In the genomic region with DNA sequence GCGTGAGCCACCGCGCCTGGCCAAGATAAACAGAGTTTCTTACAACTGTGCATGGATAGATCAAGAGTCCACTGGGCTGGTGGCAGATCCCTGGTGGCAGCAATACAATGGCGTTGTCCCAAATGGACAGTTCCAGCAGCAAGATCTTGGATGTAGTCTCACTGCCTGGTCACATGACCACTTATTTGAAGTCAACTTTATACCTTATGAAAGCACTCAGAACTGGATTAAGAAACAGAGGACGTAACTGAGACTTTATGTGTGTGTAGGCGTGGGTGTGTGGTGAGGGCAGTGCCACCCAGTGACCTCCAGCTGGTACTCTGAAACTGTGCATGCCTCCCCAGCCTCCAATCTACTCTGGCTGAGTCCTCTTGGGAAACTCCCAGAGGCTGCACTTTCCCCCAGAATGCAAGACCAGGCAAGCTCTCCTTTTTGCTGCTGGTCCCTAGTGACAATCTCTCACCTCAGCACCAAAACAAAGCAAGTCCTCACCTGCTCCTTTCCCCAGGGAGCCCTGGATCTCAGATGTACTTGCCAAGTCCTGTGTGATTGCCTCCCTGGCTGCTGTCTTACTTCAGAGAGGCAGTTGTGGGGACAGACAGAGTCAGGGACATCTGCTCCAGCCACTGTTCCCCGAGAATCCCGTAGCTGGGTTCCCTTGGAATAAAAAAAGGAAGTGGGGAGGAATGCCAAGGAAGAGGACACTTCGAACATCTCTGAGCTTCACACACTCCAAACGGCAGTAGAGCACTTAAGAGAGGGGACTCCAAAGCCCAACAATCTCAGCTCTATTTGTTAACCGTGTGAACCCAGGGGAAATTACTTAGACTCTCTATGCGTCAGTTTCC, we compare ENCODE assay signal across 12 cellular contexts. TPM values are rescaled to one million over a fixed set of nuclear protein-coding genes. Genes with fewer than 3 reads are reported as not detected.
DNase-seq lines count a peak whose midpoint lies in the region; ATAC-seq, FAIRE-seq and TF ChIP-seq lines count a peak whose summit lies in the region.
"Had no signal": no experiment of that assay in that cellular context is flagged by ENCODE, and none has a peak within 500 bp of the region (broad histone marks: within the 10 kb centered on the region; RNA-seq: fewer than 3 reads in every experiment).

No MANE protein-coding gene starts in this region.

- WGBS in K562 (ENCODE audit: insufficient coverage, low coverage, missing lambda C conversion rate): 54% methylated on average over 12 of the region's 12 CpGs
- no CpG with 5 or more reads among the region's 12 CpGs for WGBS in trophoblast cell (ENCODE audit: extremely low coverage, insufficient coverage, insufficient read length)

- H3K9me1 ChIP-seq in K562 (ENCODE audit: control insufficient read depth, insufficient read depth, low read length): no peaks in the 10 kb centered on the region

- TF ChIP-seq POLR2A in K562 (conservative IDR thresholded peaks at IDR 0.05): no peak

- H4K12ac ChIP-seq in trophoblast cell (ENCODE audit: low read depth, low read length): no peak overlapping the region

- H3K4me3 ChIP-seq in H7 (ENCODE audit: insufficient read depth, low read depth, low read length): no peak overlapping the region
- no peak overlapping the region for H3K4me3 ChIP-seq in K562
- no peak overlapping the region for H3K4me3 ChIP-seq in trophoblast cell (ENCODE audit: low read depth, low read length)
- H3K4me3 ChIP-seq: GM23338, MG63, stomach had no signal

- CTCF ChIA-PET in K562 (lab: Yijun Ruan, JAX; ENCODE audit: low intra/inter-chr PET ratio): no interaction called here
- CTCF ChIA-PET in activated naive CD4-positive, alpha-beta T cell treated with anti-CD3 and anti-CD28 coated beads for 36 hours (lab: Charles Lee): interaction anchor here (0.6 to 1.4 kb wide), 5 partner anchors 11 to 82 kb away, joined by 3 to 5 read pairs (median 4); a partner anchor contains a TSS

- no peak overlapping the region for H3K4me3 Mint-ChIP-seq in activated naive CD4-positive, alpha-beta T cell treated with anti-CD3 and anti-CD28 coated beads for 36 hours
- H3K4me3 Mint-ChIP-seq: GM23338; naive thymus-derived CD8-positive, alpha-beta T cell had no signal

- no peak overlapping the region for H4K8ac ChIP-seq in trophoblast cell (ENCODE audit: low read depth, low read length)

- H3K27ac Mint-ChIP-seq in activated naive CD4-positive, alpha-beta T cell treated with anti-CD3 and anti-CD28 coated beads for 36 hours: no peak overlapping the region
- H3K27ac Mint-ChIP-seq: GM23338 had no signal

- H2AK5ac ChIP-seq in trophoblast cell (ENCODE audit: low read length): peak overlapping the region; percentile 35

- no peaks in the 10 kb centered on the region for H4K20me1 ChIP-seq in K562 (replicated peaks; ENCODE audit: control insufficient read depth, insufficient read depth, low read length)

- H3K79me1 ChIP-seq in trophoblast cell (ENCODE audit: low read length): peaks cover 18% of the 10 kb centered on the region

- H3K27me3 ChIP-seq in H7 (ENCODE audit: control insufficient read depth, insufficient read depth, low read length) (no peaks in the 10 kb centered on the region), K562 (ENCODE audit: control insufficient read depth in 2 of 2, insufficient read depth in 2 of 2, low read length in 2 of 2) (no peaks in the 10 kb centered on the region), trophoblast cell (ENCODE audit: insufficient read depth, low read length) (no peaks in the 10 kb centered on the region)
- H3K27me3 ChIP-seq: MG63 had no signal

- no peak overlapping the region for H3K9ac ChIP-seq in K562 (ENCODE audit: insufficient read depth in 1 of 2, low read depth in 2 of 2, low read length in 2 of 2)
- H3K9ac ChIP-seq in trophoblast cell (ENCODE audit: low read length): no peak overlapping the region

- H3K9me3 Mint-ChIP-seq in activated naive CD4-positive, alpha-beta T cell treated with anti-CD3 and anti-CD28 coated beads for 36 hours: no peaks in the 10 kb centered on the region
- H3K9me3 Mint-ChIP-seq: naive thymus-derived CD8-positive, alpha-beta T cell had no signal

- intact Hi-C loops in K562 (cut with micrococcal nuclease): no loop called here
- intact Hi-C loops in activated naive CD4-positive, alpha-beta T cell treated with anti-CD3 and anti-CD28 coated beads for 36 hours (cut with micrococcal nuclease): no loop called here

- peak overlapping the region; percentile 5 for H2BK5ac ChIP-seq in trophoblast cell (ENCODE audit: low read depth, low read length, poor library complexity)

- H2AFZ ChIP-seq in K562 (ENCODE audit: low read depth, low read length) (peak overlapping the region; percentile 68), trophoblast cell (ENCODE audit: insufficient read depth, low read length, poor library complexity) (no peak overlapping the region)
- H2AFZ ChIP-seq: GM23338 had no signal

- no peak for TF ChIP-seq EP300 in K562 (IDR thresholded peaks at IDR 0.05; ENCODE audit: low read length)

- peaks cover 13% of the 10 kb centered on the region for H3K4me1 Mint-ChIP-seq in activated naive CD4-positive, alpha-beta T cell treated with anti-CD3 and anti-CD28 coated beads for 36 hours (ENCODE audit: low read depth)

- no peak overlapping the region for H3K23ac ChIP-seq in trophoblast cell (ENCODE audit: low read length)

- no peak for FAIRE-seq in K562 (lab: Jason Lieb, UNC)

- H4K91ac ChIP-seq in trophoblast cell (ENCODE audit: low read depth, low read length): peak overlapping the region; percentile 36

- no peaks in the 10 kb centered on the region for H3K27me3 Mint-ChIP-seq in activated naive CD4-positive, alpha-beta T cell treated with anti-CD3 and anti-CD28 coated beads for 36 hours (ENCODE audit: low read depth)

- ATAC-seq in K562: no peak
- ATAC-seq in HG03378 (IDR thresholded peaks at IDR 0.05; ENCODE audit: unreplicated experiment): no peak
- no peak for ATAC-seq in GM19328 (IDR thresholded peaks at IDR 0.05; ENCODE audit: unreplicated experiment)
- ATAC-seq: GM23338; naive thymus-derived CD8-positive, alpha-beta T cell had no signal

- H2BK120ac ChIP-seq in trophoblast cell (ENCODE audit: insufficient read depth, low read length, poor library complexity): peak overlapping the region; percentile 5

- POLR2A ChIA-PET in K562 (lab: Yijun Ruan, JAX): interaction anchor here (0.6 to 2.7 kb wide), 10 partner anchors 8 to 104 kb away, joined by 3 to 17 read pairs (median 4); no protein-coding TSS in a partner anchor

- BruUV-seq in K562 (replicated peaks; lab: Mats Ljungman, UMichigan): no TSS peak

- H3K14ac ChIP-seq in trophoblast cell (ENCODE audit: low read length): peak overlapping the region; percentile 12

- H3K4me2 ChIP-seq in K562 (ENCODE audit: insufficient read depth, low read length): no peak overlapping the region
- H3K4me2 ChIP-seq in trophoblast cell (ENCODE audit: low read length): no peak overlapping the region
- H3K4me2 ChIP-seq: GM23338 had no signal

- H3K9me3 ChIP-seq in K562 (replicated peaks; ENCODE audit: control insufficient read depth, insufficient read depth, low read depth, low read length) (no peaks in the 10 kb centered on the region; the same call in 1 of the 2 replicates), trophoblast cell (ENCODE audit: insufficient read depth, low read depth, low read length) (no peaks in the 10 kb centered on the region)
- H3K9me3 ChIP-seq: MG63, stomach had no signal

- no peak overlapping the region for H3K4ac ChIP-seq in trophoblast cell (ENCODE audit: low read depth, low read length)

- H3K4me1 ChIP-seq in K562 (replicated peaks in 1 of 2; ENCODE audit: control insufficient read depth in 2 of 2, insufficient read depth in 2 of 2, low read length in 2 of 2): peaks cover 19 to 27% of the 10 kb centered on the region in 2 experiments
- H3K4me1 ChIP-seq in trophoblast cell (ENCODE audit: control insufficient read depth in 1 of 2, insufficient read depth in 2 of 2, low read length in 2 of 2): peaks cover 17 to 21% of the 10 kb centered on the region in 2 experiments

- no peaks in the 10 kb centered on the region for H3K36me3 Mint-ChIP-seq in activated naive CD4-positive, alpha-beta T cell treated with anti-CD3 and anti-CD28 coated beads for 36 hours (ENCODE audit: low read depth)
- H3K36me3 Mint-ChIP-seq: naive thymus-derived CD8-positive, alpha-beta T cell had no signal

- in situ Hi-C loops in K562 (cut with MboI): no loop called here

- H3K79me2 ChIP-seq in K562 (ENCODE audit: control insufficient read depth, insufficient read depth, low read length) (no peaks in the 10 kb centered on the region), trophoblast cell (ENCODE audit: control insufficient read depth, insufficient read depth, low read length, poor library complexity) (no peaks in the 10 kb centered on the region)

- TF ChIP-seq RAD21 in K562 (CRISPR knock-in tag; conservative IDR thresholded peaks at IDR 0.05 in 1 of 2, IDR thresholded peaks at IDR 0.05 in 1 of 2): no peak

- H3K27ac ChIP-seq in K562 (ENCODE audit: extremely low read depth, low read depth, low read length): no peak overlapping the region; the same call in 2 of the 3 replicates
- no peak overlapping the region for H3K27ac ChIP-seq in trophoblast cell (ENCODE audit: low read depth, low read length)

- no peak overlapping the region for H3K18ac ChIP-seq in trophoblast cell (ENCODE audit: low read length)

- TF ChIP-seq CTCF in K562 (IDR thresholded peaks at IDR 0.05 in 2 of 3, conservative IDR thresholded peaks at IDR 0.05 in 1 of 3; ENCODE audit: insufficient read depth in 2 of 3, low read depth in 1 of 3, low read length in 3 of 3): no peak

- H2BK12ac ChIP-seq in trophoblast cell (ENCODE audit: low read length): peak overlapping the region; percentile 41

- H3K36me3 ChIP-seq in H7 (replicated peaks; ENCODE audit: control insufficient read depth, insufficient read depth, low read length) (no peaks in the 10 kb centered on the region), K562 (ENCODE audit: control insufficient read depth, insufficient read depth, low read length) (no peaks in the 10 kb centered on the region), trophoblast cell (ENCODE audit: control insufficient read depth in 1 of 2, insufficient read depth in 2 of 2, low read length in 2 of 2) (no peaks in the 10 kb centered on the region)
- H3K36me3 ChIP-seq: MG63, stomach had no signal

- DNase-seq in H7 (peak; percentile 10), NCI-H1694 treated with DMSO at 0.1 percent for 48 hours (lab: John Stamatoyannopoulos, UW) (peak; percentile 63), K562 (ENCODE audit: extremely low read depth in 1 of 4, low spot score in 3 of 4) (no peak), trophoblast cell (peak; percentile 61 to 68), NCI-H82 (lab: John Stamatoyannopoulos, UW) (no peak)
- DNase-seq in activated naive CD4-positive, alpha-beta T cell treated with anti-CD3 and anti-CD28 coated beads for 36 hours: no peak
- DNase-seq: MG63; naive thymus-derived CD8-positive, alpha-beta T cell; stomach had no signal

RNA-seq across cellular contexts. Expression of a gene that starts 11.7 kb away (rescaled TPM):
- 1.7 and 2.4 TPM in 2 replicates for total RNA-seq in H7 (2014; rRNA removed; shearing (Covaris generic))
- not detected in 2 replicates for total RNA-seq in K562 (2011; cell fraction: chromatin; rRNA removed; ENCODE audit: low replicate concordance)
- not detected in 2 replicates for total RNA-seq in K562 (2011; cell fraction: nucleolus; rRNA removed)
- not detected in 2 replicates for total RNA-seq in K562 (2011; cell fraction: nucleoplasm; rRNA removed)
- not detected in 2 replicates for total RNA-seq in K562 (2014; rRNA removed)
- not detected in 2 replicates for total RNA-seq in K562 (2014; rRNA removed; fragmentation: Illumina TruSeq; extraction: Trizol)
- not detected in 2 replicates for total RNA-seq in K562 (2015; rRNA removed; fragmentation: Illumina TruSeq; extraction: Trizol)
- not detected in 2 replicates for total RNA-seq in K562 (2021)
- polyA plus RNA-seq in K562 (2011; rRNA removed): not detected in 2 replicates
- not detected in 2 replicates for polyA plus RNA-seq in K562 (2011; cell fraction: cytosol; rRNA removed)
- polyA plus RNA-seq in K562 (2011; cell fraction: nucleus; rRNA removed): not detected in 2 replicates
- not detected in 2 replicates for polyA plus RNA-seq in K562 (2012)
- polyA plus RNA-seq in K562 (2014; fragmentation: Illumina TruSeq; extraction: Trizol): 0.18 TPM in 1 of 2 replicates, not detected in the other
- not detected for polyA plus RNA-seq in K562 (2014; fragmentation: Nextera tagmentation; extraction: Ambion mirVana)
- not detected in 2 replicates for polyA plus RNA-seq in K562 (2014; rRNA removed)
- not detected in 2 replicates for polyA minus RNA-seq in K562 (2011; rRNA and poly(A)+ RNA removed)
- polyA minus RNA-seq in K562 (2011; cell fraction: cytosol; rRNA and poly(A)+ RNA removed): not detected in 2 replicates
- polyA minus RNA-seq in K562 (2011; cell fraction: nucleus; rRNA and poly(A)+ RNA removed): not detected in 2 replicates
- 19.9 and 21.5 TPM in 2 replicates for polyA plus RNA-seq in trophoblast cell (2013)
- total RNA-seq in activated naive CD4-positive, alpha-beta T cell treated with anti-CD3 and anti-CD28 coated beads for 36 hours: not detected
- polyA plus RNA-seq: GM23338 had no signal

RNA-seq across cellular contexts. Expression of a gene that starts 46.2 kb away (rescaled TPM):
- total RNA-seq in H7 (2014; rRNA removed; shearing (Covaris generic)): not detected in 2 replicates
- total RNA-seq in K562 (2011; cell fraction: chromatin; rRNA removed; ENCODE audit: low replicate concordance): 78.1 and 101 TPM in 2 replicates
- 67.5 and 71.5 TPM in 2 replicates for total RNA-seq in K562 (2011; cell fraction: nucleolus; rRNA removed)
- total RNA-seq in K562 (2011; cell fraction: nucleoplasm; rRNA removed): 66.0 and 71.4 TPM in 2 replicates
- 43.4 and 54.9 TPM in 2 replicates for total RNA-seq in K562 (2014; rRNA removed)
- total RNA-seq in K562 (2014; rRNA removed; fragmentation: Illumina TruSeq; extraction: Trizol): 47.3 and 50.5 TPM in 2 replicates
- total RNA-seq in K562 (2015; rRNA removed; fragmentation: Illumina TruSeq; extraction: Trizol): 20.6 and 21.4 TPM in 2 replicates
- 42.9 and 53.1 TPM in 2 replicates for total RNA-seq in K562 (2021)
- 34.7 and 40.1 TPM in 2 replicates for polyA plus RNA-seq in K562 (2011; rRNA removed)
- 35.5 and 41.2 TPM in 2 replicates for polyA plus RNA-seq in K562 (2011; cell fraction: cytosol; rRNA removed)
- 54.0 and 74.4 TPM in 2 replicates for polyA plus RNA-seq in K562 (2011; cell fraction: nucleus; rRNA removed)
- polyA plus RNA-seq in K562 (2012): 30.1 and 68.3 TPM in 2 replicates
- polyA plus RNA-seq in K562 (2014; fragmentation: Illumina TruSeq; extraction: Trizol): 62.4 and 68.4 TPM in 2 replicates
- polyA plus RNA-seq in K562 (2014; fragmentation: Nextera tagmentation; extraction: Ambion mirVana): 10 to 100 TPM; 50.4 to 62.9 TPM
- polyA plus RNA-seq in K562 (2014; rRNA removed): 49.1 and 56.0 TPM in 2 replicates
- 31.5 and 36.3 TPM in 2 replicates for polyA minus RNA-seq in K562 (2011; rRNA and poly(A)+ RNA removed)
- 14.5 and 27.7 TPM in 2 replicates for polyA minus RNA-seq in K562 (2011; cell fraction: cytosol; rRNA and poly(A)+ RNA removed)
- 20.6 and 35.8 TPM in 2 replicates for polyA minus RNA-seq in K562 (2011; cell fraction: nucleus; rRNA and poly(A)+ RNA removed)
- 0.53 TPM in 2 replicates for polyA plus RNA-seq in trophoblast cell (2013)
- total RNA-seq in activated naive CD4-positive, alpha-beta T cell treated with anti-CD3 and anti-CD28 coated beads for 36 hours: 1 to 10 TPM; 1.1 to 1.3 TPM
- total RNA-seq: GM23338; naive thymus-derived CD8-positive, alpha-beta T cell had no signal
- polyA plus RNA-seq: GM23338 had no signal

RNA-seq across cellular contexts. Expression of a gene that starts 57.5 kb away (rescaled TPM):
- total RNA-seq in H7 (2014; rRNA removed; shearing (Covaris generic)): 0.70 and 0.83 TPM in 2 replicates
- 0.14 TPM in 1 of 2 replicates, not detected in the other for total RNA-seq in K562 (2011; cell fraction: chromatin; rRNA removed; ENCODE audit: low replicate concordance)
- not detected in 2 replicates for total RNA-seq in K562 (2011; cell fraction: nucleolus; rRNA removed)
- not detected in 2 replicates for total RNA-seq in K562 (2011; cell fraction: nucleoplasm; rRNA removed)
- total RNA-seq in K562 (2014; rRNA removed) (not detected in 2 replicates), K562 (2014; rRNA removed; fragmentation: Illumina TruSeq; extraction: Trizol) (not detected in 2 replicates), K562 (2015; rRNA removed; fragmentation: Illumina TruSeq; extraction: Trizol) (not detected in 2 replicates), K562 (2021) (0.27 TPM in 1 of 2 replicates, not detected in the other)
- polyA plus RNA-seq in K562 (2011; rRNA removed) (0.20 and 0.39 TPM in 2 replicates), K562 (2014; fragmentation: Illumina TruSeq; extraction: Trizol) (not detected in 2 replicates), K562 (2014; fragmentation: Nextera tagmentation; extraction: Ambion mirVana) (under 1 TPM in 1 of 2 experiments, not detected in 1; 0.25 TPM), K562 (2014; rRNA removed) (0.21 TPM in 1 of 2 replicates, not detected in the other)
- polyA plus RNA-seq in K562 (2011; cell fraction: cytosol; rRNA removed): not detected in 2 replicates
- 0.10 and 0.13 TPM in 2 replicates for polyA plus RNA-seq in K562 (2011; cell fraction: nucleus; rRNA removed)
- 0.26 and 0.65 TPM in 2 replicates for polyA plus RNA-seq in K562 (2012)
- polyA minus RNA-seq in K562 (2011; rRNA and poly(A)+ RNA removed): 0.07 TPM in 1 of 2 replicates, not detected in the other
- not detected in 2 replicates for polyA minus RNA-seq in K562 (2011; cell fraction: cytosol; rRNA and poly(A)+ RNA removed)
- not detected in 2 replicates for polyA minus RNA-seq in K562 (2011; cell fraction: nucleus; rRNA and poly(A)+ RNA removed)
- polyA plus RNA-seq in trophoblast cell (2013): 0.23 and 0.50 TPM in 2 replicates
- total RNA-seq in activated naive CD4-positive, alpha-beta T cell treated with anti-CD3 and anti-CD28 coated beads for 36 hours: not detected

RNA-seq across cellular contexts. Expression of a gene that starts 59.9 kb away (rescaled TPM):
- 1.4 and 3.5 TPM in 2 replicates for total RNA-seq in H7 (2014; rRNA removed; shearing (Covaris generic))
- total RNA-seq in K562 (2011; cell fraction: chromatin; rRNA removed; ENCODE audit: low replicate concordance): 0.84 TPM in 1 of 2 replicates, not detected in the other
- total RNA-seq in K562 (2011; cell fraction: nucleolus; rRNA removed): 0.66 TPM in 1 of 2 replicates, not detected in the other
- 1.2 TPM in 1 of 2 replicates, not detected in the other for total RNA-seq in K562 (2011; cell fraction: nucleoplasm; rRNA removed)
- total RNA-seq in K562 (2014; rRNA removed) (0.95 TPM in 1 of 2 replicates, not detected in the other), K562 (2014; rRNA removed; fragmentation: Illumina TruSeq; extraction: Trizol) (0.16 TPM in 1 of 2 replicates, not detected in the other), K562 (2015; rRNA removed; fragmentation: Illumina TruSeq; extraction: Trizol) (not detected in 2 replicates), K562 (2021) (0.13 and 0.24 TPM in 2 replicates)
- polyA plus RNA-seq in K562 (2011; rRNA removed) (0.05 and 0.08 TPM in 2 replicates), K562 (2014; fragmentation: Illumina TruSeq; extraction: Trizol) (0.54 TPM in 1 of 2 replicates, not detected in the other), K562 (2014; fragmentation: Nextera tagmentation; extraction: Ambion mirVana) (not detected), K562 (2014; rRNA removed) (0.11 and 0.12 TPM in 2 replicates)
- 0.18 and 0.40 TPM in 2 replicates for polyA plus RNA-seq in K562 (2011; cell fraction: cytosol; rRNA removed)
- 0.20 and 0.38 TPM in 2 replicates for polyA plus RNA-seq in K562 (2011; cell fraction: nucleus; rRNA removed)
- polyA plus RNA-seq in K562 (2012): 0.09 and 0.24 TPM in 2 replicates
- not detected in 2 replicates for polyA minus RNA-seq in K562 (2011; rRNA and poly(A)+ RNA removed)
- not detected in 2 replicates for polyA minus RNA-seq in K562 (2011; cell fraction: cytosol; rRNA and poly(A)+ RNA removed)
- polyA minus RNA-seq in K562 (2011; cell fraction: nucleus; rRNA and poly(A)+ RNA removed): not detected in 2 replicates
- 5.7 and 6.8 TPM in 2 replicates for polyA plus RNA-seq in trophoblast cell (2013)
- not detected for total RNA-seq in activated naive CD4-positive, alpha-beta T cell treated with anti-CD3 and anti-CD28 coated beads for 36 hours

Comparison
In these comparisons a context has a peak if more than half of its experiments do, and no peak if none do; other contexts are left out.
1. DNase-seq: peak in H7 (single experiment), NCI-H1694 treated with DMSO at 0.1 percent for 48 hours (single experiment) and trophoblast cell (2 of 2); none in K562 (0 of 4), activated naive CD4-positive, alpha-beta T cell treated with anti-CD3 and anti-CD28 coated beads for 36 hours (single experiment) and NCI-H82 (single experiment).
2. RNA of a gene that starts 46.2 kb away (total RNA-seq): 20.6 to 101 TPM in K562; 1.1 to 1.3 TPM in activated naive CD4-positive, alpha-beta T cell treated with anti-CD3 and anti-CD28 coated beads for 36 hours and not detected in H7; every median in the first group is over 4 times any median in the second.